In genomic region chr17:8002646-8003593, GRCh38 we compare ENCODE assay signal across 13 cellular contexts. TPM values are rescaled to one million over a fixed set of nuclear protein-coding genes. Genes with fewer than 3 reads are reported as not detected.
DNase-seq lines count a peak whose midpoint lies in the region; ATAC-seq, FAIRE-seq and TF ChIP-seq lines count a peak whose summit lies in the region.
"Had no signal": no experiment of that assay in that cellular context is flagged by ENCODE, and none has a peak within 500 bp of the region (broad histone marks: within the 10 kb centered on the region; RNA-seq: fewer than 3 reads in every experiment).

No MANE protein-coding gene starts in this region.

- no peak for TF ChIP-seq EP300 in neural cell (conservative IDR thresholded peaks at IDR 0.05; ENCODE audit: poor library complexity, severe bottlenecking)

- no peak for TF ChIP-seq CTCF in natural killer cell (IDR thresholded peaks at IDR 0.05)
- TF ChIP-seq CTCF in esophagus squamous epithelium (IDR thresholded peaks at IDR 0.05): no peak
- no peak for TF ChIP-seq CTCF in neural cell (IDR thresholded peaks at IDR 0.05; ENCODE audit: poor library complexity, severe bottlenecking)
- TF ChIP-seq CTCF in vagina (IDR thresholded peaks at IDR 0.05): no peak
- no peak for TF ChIP-seq CTCF in D721Med (IDR thresholded peaks at IDR 0.05; ENCODE audit: insufficient read depth, missing control alignments)

- intact Hi-C loops in natural killer cell (cut with micrococcal nuclease): no loop called here
- intact Hi-C loops in esophagus squamous epithelium (cut with DNase I): no loop called here
- intact Hi-C loops in vagina (cut with DNase I): no loop called here

- H3K4me3 Mint-ChIP-seq in natural killer cell treated with Interleukin-12 subunit alpha and Interleukin-12 subunit beta and Interleukin-15 and Interleukin-18, amount 100 ng/mL, for 72 hours: peak overlapping the region; percentile 33
- H3K4me3 Mint-ChIP-seq in natural killer cell: no peak overlapping the region

- FAIRE-seq in D721Med (lab: Jason Lieb, UNC): no peak

- TF ChIP-seq RAD21 in neural cell (conservative IDR thresholded peaks at IDR 0.05): no peak

- no peaks in the 10 kb centered on the region for H3K9me3 Mint-ChIP-seq in natural killer cell treated with Interleukin-12 subunit alpha and Interleukin-12 subunit beta and Interleukin-15 and Interleukin-18, amount 100 ng/mL, for 72 hours
- no peaks in the 10 kb centered on the region for H3K9me3 Mint-ChIP-seq in natural killer cell
- H3K9me3 Mint-ChIP-seq: central memory CD8-positive, alpha-beta T cell had no signal

- 11 to 15% methylated on average over 7 to 8 of the region's 98 CpGs for WGBS in esophagus squamous epithelium, 2 donors

- no peaks in the 10 kb centered on the region for H3K9me3 ChIP-seq in esophagus squamous epithelium
- H3K9me3 ChIP-seq in neural cell (ENCODE audit: low read length): peaks cover 6% of the 10 kb centered on the region
- H3K9me3 ChIP-seq in vagina: no peaks in the 10 kb centered on the region

- TF ChIP-seq POLR2A in esophagus squamous epithelium (IDR thresholded peaks at IDR 0.05): no peak
- TF ChIP-seq POLR2A in vagina (IDR thresholded peaks at IDR 0.05): no peak

- H3K4me1 Mint-ChIP-seq in natural killer cell treated with Interleukin-12 subunit alpha and Interleukin-12 subunit beta and Interleukin-15 and Interleukin-18, amount 100 ng/mL, for 72 hours (ENCODE audit: low read depth in 2 of 2): peaks cover 6 to 7% of the 10 kb centered on the region in 2 donors
- peaks cover 7 to 10% of the 10 kb centered on the region in 2 donors for H3K4me1 Mint-ChIP-seq in natural killer cell

- no peak for ATAC-seq in natural killer cell treated with Interleukin-12 subunit alpha and Interleukin-12 subunit beta and Interleukin-15 and Interleukin-18, amount 100 ng/mL, for 72 hours
- ATAC-seq in natural killer cell: no peak

- peak overlapping the region in 3 of 4 donors; percentile 5 to 60 (median 34) for H3K4me3 ChIP-seq in esophagus squamous epithelium
- peak overlapping the region; percentile 39 for H3K4me3 ChIP-seq in neural cell (ENCODE audit: low read length)
- peak overlapping the region; percentile 13 to 31 for H3K4me3 ChIP-seq in vagina

- H3K27me3 Mint-ChIP-seq in natural killer cell treated with Interleukin-12 subunit alpha and Interleukin-12 subunit beta and Interleukin-15 and Interleukin-18, amount 100 ng/mL, for 72 hours: peaks cover 36 to 44% of the 10 kb centered on the region in 2 donors
- H3K27me3 Mint-ChIP-seq in natural killer cell (ENCODE audit: low read depth in 2 of 2): peaks cover 49 to 53% of the 10 kb centered on the region in 2 donors

- H3K9ac ChIP-seq in neural cell (ENCODE audit: low read length): no peak overlapping the region

- peaks cover 7 to 19% (median 11%) of the 10 kb centered on the region in 3 donors for H3K4me1 ChIP-seq in esophagus squamous epithelium
- H3K4me1 ChIP-seq in vagina: peaks cover 14% of the 10 kb centered on the region

- no peaks in the 10 kb centered on the region for H3K9me2 ChIP-seq in neural cell (ENCODE audit: insufficient read depth, low read length)

- no peak overlapping the region for H3K27ac ChIP-seq in esophagus squamous epithelium
- no peak overlapping the region for H3K27ac ChIP-seq in neural cell (ENCODE audit: low read length)
- H3K27ac ChIP-seq in vagina: no peak overlapping the region

- no peak overlapping the region for H3K4me2 ChIP-seq in neural cell (ENCODE audit: low read length)

- no peaks in the 10 kb centered on the region for H3K79me2 ChIP-seq in neural cell (replicated peaks; ENCODE audit: insufficient read depth, low read length)

- no peaks in the 10 kb centered on the region for H3K36me3 Mint-ChIP-seq in natural killer cell treated with Interleukin-12 subunit alpha and Interleukin-12 subunit beta and Interleukin-15 and Interleukin-18, amount 100 ng/mL, for 72 hours
- no peaks in the 10 kb centered on the region for H3K36me3 Mint-ChIP-seq in natural killer cell

- DNase-seq in natural killer cell treated with Interleukin-12 subunit alpha and Interleukin-12 subunit beta and Interleukin-15 and Interleukin-18, amount 100 ng/mL, for 72 hours (ENCODE audit: low spot score): no peak
- DNase-seq in natural killer cell (no peak), esophagus squamous epithelium (lab: John Stamatoyannopoulos, UW) (no peak), vagina (ENCODE audit: extremely low spot score in 2 of 2) (no peak), NCI-H2107 (lab: John Stamatoyannopoulos, UW) (no peak), D721Med (ENCODE audit: insufficient read length, low spot score) (no peak)
- DNase-seq in activated CD4-positive, alpha-beta T cell treated with anti-CD3 and anti-CD28 coated beads, Interleukin-2, amount 50 U/mL, for 48 hours: no peak
- DNase-seq: activated effector memory CD4-positive, alpha-beta T cell treated with Interleukin-2 at 50 U/mL for 16 hours; mammary epithelial cell; NCI-H187 treated with DMSO at 0.1 percent for 48 hours had no signal

- no peak overlapping the region for H2AFZ ChIP-seq in neural cell (ENCODE audit: low read depth, low read length)

- H4K20me1 ChIP-seq in neural cell (ENCODE audit: insufficient read depth): no peaks in the 10 kb centered on the region

- no peaks in the 10 kb centered on the region for H3F3A ChIP-seq in neural cell (ENCODE audit: insufficient read depth, low read length, poor library complexity, severe bottlenecking)

- H3K27me3 ChIP-seq in esophagus squamous epithelium (peaks cover 11 to 96% (median 17%) of the 10 kb centered on the region in 4 donors), neural cell (ENCODE audit: insufficient read depth, low read depth, low read length) (peaks cover 65% of the 10 kb centered on the region), vagina (peaks cover 10% of the 10 kb centered on the region)

- no peaks in the 10 kb centered on the region for H3K36me3 ChIP-seq in esophagus squamous epithelium
- no peaks in the 10 kb centered on the region for H3K36me3 ChIP-seq in neural cell (ENCODE audit: insufficient read depth, low read length)
- H3K36me3 ChIP-seq in vagina: no peaks in the 10 kb centered on the region

- no peak overlapping the region for H3K27ac Mint-ChIP-seq in natural killer cell treated with Interleukin-12 subunit alpha and Interleukin-12 subunit beta and Interleukin-15 and Interleukin-18, amount 100 ng/mL, for 72 hours
- H3K27ac Mint-ChIP-seq in natural killer cell: no peak overlapping the region

TF ChIP-seq in neural cell, 6 proteins besides CTCF, POLR2A, EP300 and RAD21:
- TF ChIP-seq, protein P1, sequence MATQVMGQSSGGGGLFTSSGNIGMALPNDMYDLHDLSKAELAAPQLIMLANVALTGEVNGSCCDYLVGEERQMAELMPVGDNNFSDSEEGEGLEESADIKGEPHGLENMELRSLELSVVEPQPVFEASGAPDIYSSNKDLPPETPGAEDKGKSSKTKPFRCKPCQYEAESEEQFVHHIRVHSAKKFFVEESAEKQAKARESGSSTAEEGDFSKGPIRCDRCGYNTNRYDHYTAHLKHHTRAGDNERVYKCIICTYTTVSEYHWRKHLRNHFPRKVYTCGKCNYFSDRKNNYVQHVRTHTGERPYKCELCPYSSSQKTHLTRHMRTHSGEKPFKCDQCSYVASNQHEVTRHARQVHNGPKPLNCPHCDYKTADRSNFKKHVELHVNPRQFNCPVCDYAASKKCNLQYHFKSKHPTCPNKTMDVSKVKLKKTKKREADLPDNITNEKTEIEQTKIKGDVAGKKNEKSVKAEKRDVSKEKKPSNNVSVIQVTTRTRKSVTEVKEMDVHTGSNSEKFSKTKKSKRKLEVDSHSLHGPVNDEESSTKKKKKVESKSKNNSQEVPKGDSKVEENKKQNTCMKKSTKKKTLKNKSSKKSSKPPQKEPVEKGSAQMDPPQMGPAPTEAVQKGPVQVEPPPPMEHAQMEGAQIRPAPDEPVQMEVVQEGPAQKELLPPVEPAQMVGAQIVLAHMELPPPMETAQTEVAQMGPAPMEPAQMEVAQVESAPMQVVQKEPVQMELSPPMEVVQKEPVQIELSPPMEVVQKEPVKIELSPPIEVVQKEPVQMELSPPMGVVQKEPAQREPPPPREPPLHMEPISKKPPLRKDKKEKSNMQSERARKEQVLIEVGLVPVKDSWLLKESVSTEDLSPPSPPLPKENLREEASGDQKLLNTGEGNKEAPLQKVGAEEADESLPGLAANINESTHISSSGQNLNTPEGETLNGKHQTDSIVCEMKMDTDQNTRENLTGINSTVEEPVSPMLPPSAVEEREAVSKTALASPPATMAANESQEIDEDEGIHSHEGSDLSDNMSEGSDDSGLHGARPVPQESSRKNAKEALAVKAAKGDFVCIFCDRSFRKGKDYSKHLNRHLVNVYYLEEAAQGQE (IDR thresholded peaks at IDR 0.05; ENCODE audit: borderline replicate concordance): no peak
- no peak for TF ChIP-seq SMC3 (conservative IDR thresholded peaks at IDR 0.05; ENCODE audit: poor library complexity)
- TF ChIP-seq TAF1 (IDR thresholded peaks at IDR 0.05; ENCODE audit: low read depth): no peak
- TF ChIP-seq EZH2 (IDR thresholded peaks at IDR 0.05; ENCODE audit: borderline replicate concordance, insufficient read depth, low read length, poor library complexity, severe bottlenecking): no peak
- TF ChIP-seq MXI1 (conservative IDR thresholded peaks at IDR 0.05; ENCODE audit: poor library complexity, severe bottlenecking): no peak
- no peak for TF ChIP-seq POLR2AphosphoS5 (IDR thresholded peaks at IDR 0.05)

RNA-seq across cellular contexts. Expression of gene GUCY2D, which starts 0.5 kb away (rescaled TPM):
- not detected for total RNA-seq in natural killer cell treated with Interleukin-12 subunit alpha and Interleukin-12 subunit beta and Interleukin-15 and Interleukin-18, amount 100 ng/mL, for 72 hours
- total RNA-seq in natural killer cell: not detected
- total RNA-seq in esophagus squamous epithelium: not detected
- 0.07 and 0.10 TPM in 2 replicates for polyA plus RNA-seq in neural cell
- polyA minus RNA-seq in neural cell: 0.24 TPM in 1 of 2 replicates, not detected in the other
- not detected for total RNA-seq in vagina
- total RNA-seq: G401 had no signal

RNA-seq across cellular contexts. Expression of gene ALOX15B, which starts 35.9 kb away (rescaled TPM):
- total RNA-seq in natural killer cell treated with Interleukin-12 subunit alpha and Interleukin-12 subunit beta and Interleukin-15 and Interleukin-18, amount 100 ng/mL, for 72 hours: not detected
- total RNA-seq in natural killer cell (not detected), esophagus squamous epithelium (100 to 1,000 TPM in 1 of 4 donors, 10 to 100 TPM in 3; 24.0 to 104 (median 50.5) TPM), vagina (28.7 TPM)
- not detected in 2 replicates for polyA plus RNA-seq in neural cell
- not detected in 2 replicates for polyA minus RNA-seq in neural cell
- total RNA-seq: G401 had no signal

Comparison
In these comparisons a context has a peak if more than half of its experiments do, and no peak if none do; other contexts are left out.
1. RNA of gene ALOX15B, which starts 35.9 kb away (total RNA-seq): 24.0 to 104 TPM in esophagus squamous epithelium and 28.7 TPM in vagina (single experiment); not detected in natural killer cell treated with Interleukin-12 subunit alpha and Interleukin-12 subunit beta and Interleukin-15 and Interleukin-18, amount 100 ng/mL, for 72 hours and not detected in natural killer cell; every median in the first group is over 10 times any median in the second.
2. Peak in every context shown above with its lines, with median percentiles within 50 percentile points of each other: H3K4me3 ChIP-seq.